Comparison of ENCODE assay signal across 35 cellular contexts in the genomic region with DNA sequence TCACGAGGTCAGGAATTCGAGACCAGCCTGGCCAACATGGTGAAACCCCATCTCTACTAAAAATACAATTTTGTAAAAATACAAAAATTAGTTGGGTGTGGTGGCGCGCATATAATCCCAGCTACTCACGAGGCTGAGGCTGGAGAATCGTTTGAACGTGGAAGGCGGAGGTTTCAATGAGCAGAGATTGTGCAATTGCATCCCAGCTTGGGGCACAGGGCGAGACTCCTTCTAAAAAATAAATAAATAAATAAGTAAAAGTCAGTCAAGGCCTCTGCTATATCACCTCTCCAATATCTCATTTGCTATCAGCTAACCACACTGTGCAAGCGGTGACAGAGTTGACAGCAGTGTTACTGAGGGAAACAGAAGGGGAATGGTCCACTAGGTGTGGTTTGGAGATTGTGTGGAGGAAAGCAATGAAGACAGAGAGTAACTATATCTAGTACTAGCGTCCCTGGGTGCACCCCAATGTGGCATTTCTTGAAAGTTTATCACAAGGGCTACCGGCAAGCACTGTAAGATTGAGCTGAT.
"Had no signal": no experiment of that assay in that cellular context is flagged by ENCODE, and none has a peak within 500 bp of the region (broad histone marks: within the 10 kb centered on the region; RNA-seq: fewer than 3 reads in every experiment).

No MANE protein-coding gene starts in this region.

- H3K4me3 ChIP-seq: MG63 had no signal

- H3K36me3 ChIP-seq: MG63 had no signal

- DNase-seq: Karpas-422, Kasumi-1, MG63, MM.1S, MV-4-11, NCI-H1048, NCI-H1092, NCI-H1092 treated with DMSO at 0.1 percent for 48 hours, NCI-H1105, NCI-H1105 treated with DMSO at 0.1 percent for 48 hours, NCI-H1417, NCI-H1417 treated with DMSO at 0.1 percent for 48 hours, NCI-H1436, NCI-H1436 treated with DMSO at 0.1 percent for 48 hours, NCI-H146, NCI-H1694, NCI-H1694 treated with DMSO at 0.1 percent for 48 hours, NCI-H187, NCI-H187 treated with DMSO at 0.1 percent for 48 hours, NCI-H1930, NCI-H2029, NCI-H2029 treated with DMSO at 0.1 percent for 48 hours, NCI-H2081, NCI-H2081 treated with DMSO at 0.1 percent for 48 hours, NCI-H2107, NCI-H2171, NCI-H2171 treated with DMSO at 0.1 percent for 48 hours, NCI-H2227 treated with DMSO at 0.1 percent for 48 hours, NCI-H226, NCI-H345, NCI-H446, NCI-H446 treated with DMSO at 0.1 percent for 48 hours, NCI-H510A, NCI-H510A treated with DMSO at 0.1 percent for 48 hours, NCI-H524 had no signal

- H3K9me3 ChIP-seq: MG63 had no signal
